In the genomic region with DNA sequence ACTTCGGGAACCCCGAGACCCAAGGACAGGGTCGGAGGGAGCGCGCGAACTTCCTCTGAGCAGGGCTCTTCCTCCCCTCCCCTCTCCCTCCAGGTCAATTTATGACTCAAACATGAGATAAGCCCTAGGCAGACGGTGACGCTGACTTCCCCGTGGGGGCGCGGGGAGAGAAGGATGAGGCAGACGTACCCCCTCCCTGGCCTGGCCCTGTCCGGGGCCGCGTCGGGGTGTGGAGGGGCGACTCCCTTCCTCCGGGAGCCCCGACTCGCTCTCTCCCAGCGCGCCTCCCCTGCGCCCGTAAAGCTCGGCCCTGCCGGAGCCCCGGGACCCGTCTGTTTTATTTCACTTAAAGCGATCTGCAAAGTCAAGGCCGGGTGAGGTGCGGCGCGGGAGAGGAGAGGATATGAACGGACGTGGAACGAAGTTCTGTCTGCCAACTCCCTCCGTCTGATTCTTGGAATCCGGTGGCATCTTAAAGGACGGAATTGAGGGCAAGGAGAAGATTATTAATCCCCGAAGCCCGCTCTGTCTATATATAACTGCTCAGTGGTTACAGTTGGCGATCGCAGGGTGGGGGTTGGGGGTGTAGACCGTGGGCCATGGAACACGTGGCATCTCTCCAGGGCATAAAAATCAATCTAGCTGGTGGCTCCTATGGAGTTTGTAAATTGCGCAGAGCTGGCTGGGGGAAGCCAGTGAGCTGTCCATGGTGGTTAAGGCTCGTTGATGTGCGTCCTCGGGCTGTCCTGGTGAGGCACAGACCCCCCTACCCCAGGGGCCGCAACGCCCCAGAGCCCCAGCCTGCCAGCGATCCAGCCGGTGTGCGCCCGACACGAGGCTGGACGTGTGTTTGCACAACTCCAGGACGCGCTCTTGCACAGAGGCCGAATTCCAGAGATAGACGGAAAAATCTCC, we compare ENCODE assay signal across 8 cellular contexts. TPM values are rescaled to one million over a fixed set of nuclear protein-coding genes. Genes with fewer than 3 reads are reported as not detected.
DNase-seq lines count a peak whose midpoint lies in the region; ATAC-seq, FAIRE-seq and TF ChIP-seq lines count a peak whose summit lies in the region.

No MANE protein-coding gene starts in this region.

- no peaks in the 10 kb centered on the region for H3K9me2 ChIP-seq in MM.1S (replicated peaks; ENCODE audit: insufficient read depth, low read length)

- POLR2A ChIA-PET in endothelial cell of umbilical vein (lab: Charles Lee), result interaction anchor here (0.7 kb wide), 1 partner anchor 9 kb away, joined by 3 read pairs; no protein-coding TSS in a partner anchor

- H3K27me3 ChIP-seq in MM.1S (replicated peaks; ENCODE audit: insufficient read depth, low read length), result no peaks in the 10 kb centered on the region; the same call in 1 of the 2 replicates
- H3K27me3 ChIP-seq in endothelial cell of umbilical vein (ENCODE audit: control insufficient read depth in 2 of 2, insufficient read depth in 2 of 2, low read length in 2 of 2), result peaks cover 2 to 14% of the 10 kb centered on the region in 2 experiments
- H3K27me3 ChIP-seq in osteoblast (ENCODE audit: insufficient read depth, low read length), result peaks cover 23% of the 10 kb centered on the region

- peak overlapping the region; percentile 32 for H3K4me3 ChIP-seq in MM.1S (ENCODE audit: low read length)
- H3K4me3 ChIP-seq in endothelial cell of umbilical vein (replicated peaks in 1 of 3; ENCODE audit: insufficient read depth in 1 of 3, low read depth in 1 of 3, low read length in 3 of 3), result peak overlapping the region; percentile 33 to 55 (median 43)
- peak overlapping the region; percentile 60 for H3K4me3 ChIP-seq in osteoblast (ENCODE audit: insufficient read depth, low read length)

- DNase-seq in Calu3 (peak; percentile 49), MM.1S (no peak), endothelial cell of umbilical vein (ENCODE audit: low read depth, low spot score) (peak; percentile 74), osteoblast (ENCODE audit: insufficient read length, low spot score, missing footprints) (peak; percentile 92), RPMI8226 (no peak), globus pallidus (ENCODE audit: low spot score) (no peak)
- DNase-seq in activated T-helper 2 cell treated with anti-CD3 and anti-CD28 coated beads, Interferon-gamma antibody, Interleukin-2, Interleukin-4, amounts not matched to agents 10 μg/mL and 5 μg/mL and 100 μg/mL, durations not matched to agents 14 hours and 24 hours and 36 hours (ENCODE audit: low spot score), result no peak

- peak; percentile 55 for FAIRE-seq in endothelial cell of umbilical vein (lab: Jason Lieb, UNC)

- H3K4me2 ChIP-seq in MM.1S (ENCODE audit: low read depth, low read length), result peak overlapping the region; percentile 16; the same call in 1 of the 2 replicates
- H3K4me2 ChIP-seq in endothelial cell of umbilical vein (ENCODE audit: insufficient read depth, low read length), result peak overlapping the region; percentile 66
- H3K4me2 ChIP-seq in osteoblast (ENCODE audit: insufficient read depth, low read length), result peak overlapping the region; percentile 89

- H3K36me3 ChIP-seq in MM.1S (replicated peaks; ENCODE audit: insufficient read depth, low read length), result no peaks in the 10 kb centered on the region
- no peaks in the 10 kb centered on the region for H3K36me3 ChIP-seq in endothelial cell of umbilical vein (ENCODE audit: control insufficient read depth in 2 of 2, extremely low read depth in 1 of 2, insufficient read depth in 2 of 2, low read length in 2 of 2)
- H3K36me3 ChIP-seq in osteoblast (ENCODE audit: insufficient read depth, low read length), result no peaks in the 10 kb centered on the region

- no peaks in the 10 kb centered on the region for H3K9me3 ChIP-seq in MM.1S (replicated peaks; ENCODE audit: insufficient read depth, low read length)
- H3K9me3 ChIP-seq in endothelial cell of umbilical vein (replicated peaks; ENCODE audit: control insufficient read depth, insufficient read depth, low read length), result no peaks in the 10 kb centered on the region
- no peaks in the 10 kb centered on the region for H3K9me3 ChIP-seq in osteoblast (ENCODE audit: low read depth, low read length)

- H4K20me1 ChIP-seq in MM.1S (ENCODE audit: insufficient read depth, low read length) (no peaks in the 10 kb centered on the region; the same call in 1 of the 2 replicates), endothelial cell of umbilical vein (replicated peaks; ENCODE audit: control insufficient read depth, extremely low read depth, insufficient read depth, low read length) (no peaks in the 10 kb centered on the region), osteoblast (ENCODE audit: insufficient read depth, low read length) (no peaks in the 10 kb centered on the region)

- H3K9me1 ChIP-seq in endothelial cell of umbilical vein (replicated peaks; ENCODE audit: control insufficient read depth, extremely low read depth, insufficient read depth, low read length), result no peaks in the 10 kb centered on the region

- no peak overlapping the region for H3K9ac ChIP-seq in MM.1S (ENCODE audit: low read length)
- peak overlapping the region; percentile 26 for H3K9ac ChIP-seq in endothelial cell of umbilical vein (replicated peaks; ENCODE audit: extremely low read depth, insufficient read depth, low read length)

- peak overlapping the region; percentile 72 for H3K4me3 Mint-ChIP-seq in Calu3 (ENCODE audit: low read depth, unreplicated experiment)
- no peak overlapping the region for H3K4me3 Mint-ChIP-seq in activated T-helper 2 cell treated with anti-CD3 and anti-CD28 coated beads, Interferon-gamma antibody, Interleukin-2, Interleukin-4, amounts not matched to agents 10 μg/mL and 5 μg/mL and 100 μg/mL, durations not matched to agents 14 hours and 24 hours and 36 hours (ENCODE audit: low read depth)

- intact Hi-C loops in Calu3 (cut with micrococcal nuclease; ENCODE audit: unreplicated experiment) (no loop called here), endothelial cell of umbilical vein (cut with micrococcal nuclease) (no loop called here)
- intact Hi-C loops in activated T-helper 2 cell treated with anti-CD3 and anti-CD28 coated beads, Interferon-gamma antibody, Interleukin-2, Interleukin-4, amounts not matched to agents 10 μg/mL and 5 μg/mL and 100 μg/mL, durations not matched to agents 14 hours and 24 hours and 36 hours (cut with micrococcal nuclease), result loop anchor here (10.0 kb wide), 1 partner anchor 1851 kb away; a partner anchor contains a TSS

- ATAC-seq in HG03565 (IDR thresholded peaks at IDR 0.05; ENCODE audit: unreplicated experiment), result no peak

- H3K36me3 Mint-ChIP-seq in Calu3 (ENCODE audit: insufficient read depth, unreplicated experiment), result peaks cover 12% of the 10 kb centered on the region
- no peaks in the 10 kb centered on the region for H3K36me3 Mint-ChIP-seq in activated T-helper 2 cell treated with anti-CD3 and anti-CD28 coated beads, Interferon-gamma antibody, Interleukin-2, Interleukin-4, amounts not matched to agents 10 μg/mL and 5 μg/mL and 100 μg/mL, durations not matched to agents 14 hours and 24 hours and 36 hours (ENCODE audit: low read depth)

- CTCF ChIA-PET in Calu3 (lab: Charles Lee) (no interaction called here), endothelial cell of umbilical vein (lab: Charles Lee) (interaction anchor here (1.9 kb wide), 1 partner anchor 35 kb away, joined by 5 read pairs; no protein-coding TSS in a partner anchor)

- H3K27me3 Mint-ChIP-seq in Calu3 (ENCODE audit: unreplicated experiment), result peaks cover 61% of the 10 kb centered on the region
- peaks cover 84% of the 10 kb centered on the region for H3K27me3 Mint-ChIP-seq in activated T-helper 2 cell treated with anti-CD3 and anti-CD28 coated beads, Interferon-gamma antibody, Interleukin-2, Interleukin-4, amounts not matched to agents 10 μg/mL and 5 μg/mL and 100 μg/mL, durations not matched to agents 14 hours and 24 hours and 36 hours (ENCODE audit: low read depth)

- dilution Hi-C loops in endothelial cell of umbilical vein (cut with MboI; ENCODE audit: extremely low pct_ligation_motif_present, low sequenced_read_pairs), result no loop called here

- H3K4me1 ChIP-seq in MM.1S (ENCODE audit: low read length) (no peaks in the 10 kb centered on the region), endothelial cell of umbilical vein (ENCODE audit: control insufficient read depth, extremely low read depth, insufficient read depth, low read length) (peaks cover 17% of the 10 kb centered on the region), osteoblast (ENCODE audit: insufficient read depth, low read length) (peaks cover 3% of the 10 kb centered on the region)

- H3K27ac ChIP-seq in MM.1S (ENCODE audit: low read length) (no peak overlapping the region), endothelial cell of umbilical vein (ENCODE audit: insufficient read depth, low read depth, low read length) (no peak overlapping the region), osteoblast (ENCODE audit: low read depth, low read length) (no peak overlapping the region)

- H3F3A ChIP-seq in MM.1S (ENCODE audit: insufficient read depth, low read length), result no peaks in the 10 kb centered on the region

- H2AFZ ChIP-seq in MM.1S (ENCODE audit: low read length), result 0 out of 2 replicates have a peak overlapping the region, but pooled peaks have one; percentile 20
- H2AFZ ChIP-seq in endothelial cell of umbilical vein (ENCODE audit: low read depth, low read length), result peak overlapping the region; percentile 77
- peak overlapping the region; percentile 61 for H2AFZ ChIP-seq in osteoblast (ENCODE audit: low read length)

- peak overlapping the region; percentile 38 for H3K27ac Mint-ChIP-seq in Calu3 (ENCODE audit: unreplicated experiment)
- H3K27ac Mint-ChIP-seq in activated T-helper 2 cell treated with anti-CD3 and anti-CD28 coated beads, Interferon-gamma antibody, Interleukin-2, Interleukin-4, amounts not matched to agents 10 μg/mL and 5 μg/mL and 100 μg/mL, durations not matched to agents 14 hours and 24 hours and 36 hours, result no peak overlapping the region

- no TSS peak for BruUV-seq in Calu3 (replicated peaks; lab: Mats Ljungman, UMichigan)
- TSS peak; percentile 52 for BruUV-seq in endothelial cell of umbilical vein (replicated peaks; lab: Mats Ljungman, UMichigan)

- TF ChIP-seq CTCF in Calu3 (IDR thresholded peaks at IDR 0.05; ENCODE audit: unreplicated experiment) (no peak), MM.1S (IDR thresholded peaks at IDR 0.05; ENCODE audit: low read length) (no peak), endothelial cell of umbilical vein (IDR thresholded peaks at IDR 0.05; ENCODE audit: extremely low read depth in 1 of 2, insufficient read depth in 1 of 2, low read depth in 1 of 2, low read length in 2 of 2) (no peak), osteoblast (IDR thresholded peaks at IDR 0.05; ENCODE audit: extremely low read depth, low read depth, low read length) (no peak)

- H3K4me1 Mint-ChIP-seq in Calu3 (ENCODE audit: low read depth, unreplicated experiment), result no peaks in the 10 kb centered on the region
- H3K4me1 Mint-ChIP-seq in activated T-helper 2 cell treated with anti-CD3 and anti-CD28 coated beads, Interferon-gamma antibody, Interleukin-2, Interleukin-4, amounts not matched to agents 10 μg/mL and 5 μg/mL and 100 μg/mL, durations not matched to agents 14 hours and 24 hours and 36 hours (ENCODE audit: low read depth), result no peaks in the 10 kb centered on the region

- H3K79me2 ChIP-seq in MM.1S (ENCODE audit: low read length) (no peaks in the 10 kb centered on the region), endothelial cell of umbilical vein (ENCODE audit: control insufficient read depth, insufficient read depth, low read length) (no peaks in the 10 kb centered on the region), osteoblast (ENCODE audit: insufficient read depth, low read length) (no peaks in the 10 kb centered on the region)

- no peak for TF ChIP-seq POLR2A in endothelial cell of umbilical vein (IDR thresholded peaks at IDR 0.05; ENCODE audit: low read depth, low read length)

- H3K9me3 Mint-ChIP-seq in Calu3 (ENCODE audit: low read depth, unreplicated experiment), result no peaks in the 10 kb centered on the region
- no peaks in the 10 kb centered on the region for H3K9me3 Mint-ChIP-seq in activated T-helper 2 cell treated with anti-CD3 and anti-CD28 coated beads, Interferon-gamma antibody, Interleukin-2, Interleukin-4, amounts not matched to agents 10 μg/mL and 5 μg/mL and 100 μg/mL, durations not matched to agents 14 hours and 24 hours and 36 hours

RNA-seq across cellular contexts. Expression of a gene that starts 2.9 kb away (rescaled TPM):
- 0.91 and 1.3 TPM in 2 replicates for total RNA-seq in Calu3 (2022)
- total RNA-seq in endothelial cell of umbilical vein, result 0.60 and 1.1 TPM in 2 replicates
- 0.65 and 0.99 TPM in 2 replicates for polyA plus RNA-seq in endothelial cell of umbilical vein
- polyA plus RNA-seq in endothelial cell of umbilical vein (2011; cell fraction: cytosol; rRNA removed), result 1.1 and 1.8 TPM in 2 replicates
- 1.1 and 1.3 TPM in 2 replicates for polyA plus RNA-seq in endothelial cell of umbilical vein (2011; cell fraction: nucleus; rRNA removed)
- polyA plus RNA-seq in endothelial cell of umbilical vein (2012), result 0.76 and 4.1 TPM in 2 replicates
- 0.08 and 0.53 TPM in 2 replicates for polyA minus RNA-seq in endothelial cell of umbilical vein
- not detected for polyA minus RNA-seq in endothelial cell of umbilical vein (2011; cell fraction: cytosol; rRNA and poly(A)+ RNA removed)
- 2.3 and 2.6 TPM in 2 replicates for polyA minus RNA-seq in endothelial cell of umbilical vein (2011; cell fraction: nucleus; rRNA and poly(A)+ RNA removed)
- total RNA-seq in osteoblast, result 2.2 and 3.2 TPM in 2 replicates
- not detected in 2 replicates for total RNA-seq in activated T-helper 2 cell treated with anti-CD3 and anti-CD28 coated beads, Interferon-gamma antibody, Interleukin-2, Interleukin-4, amounts not matched to agents 10 μg/mL and 5 μg/mL and 100 μg/mL, durations not matched to agents 14 hours and 24 hours and 36 hours

Comparison
In these comparisons a context has a peak if more than half of its experiments do, and no peak if none do; other contexts are left out.
1. DNase-seq: peak in Calu3 (single experiment), endothelial cell of umbilical vein (single experiment) and osteoblast (single experiment); none in MM.1S (single experiment), activated T-helper 2 cell treated with anti-CD3 and anti-CD28 coated beads, Interferon-gamma antibody, Interleukin-2, Interleukin-4, amounts not matched to agents 10 μg/mL and 5 μg/mL and 100 μg/mL, durations not matched to agents 14 hours and 24 hours and 36 hours (single experiment), RPMI8226 (single experiment) and globus pallidus (single experiment).
2. H2AFZ ChIP-seq: peak in every context shown above with its lines; median percentile 77 in endothelial cell of umbilical vein; 61 in osteoblast; 20 in MM.1S.
3. H3K4me2 ChIP-seq: peak in every context shown above with its lines; median percentile 89 in osteoblast; 66 in endothelial cell of umbilical vein; 16 in MM.1S.
4. Peak in every context shown above with its lines, with median percentiles within 50 percentile points of each other: H3K4me3 ChIP-seq.